In genomic region chr1:20846461-20847374, GRCh38 we compare ENCODE assay signal across 1 cellular context.
TF ChIP-seq lines count a peak whose summit lies in the region.

No MANE protein-coding gene starts in this region.

TF ChIP-seq in HEK293, 187 proteins besides CTCF, POLR2A, EP300 and RAD21 (continued from another document):
- TF ChIP-seq MZF1 (tag by site-specific recombination; IDR thresholded peaks at IDR 0.05; ENCODE audit: borderline replicate concordance) (no peak), ZNF585B (tag by site-specific recombination; IDR thresholded peaks at IDR 0.05) (no peak), ZNF10 (tag by site-specific recombination; IDR thresholded peaks at IDR 0.05) (no peak), ZNF248 (tag by site-specific recombination; IDR thresholded peaks at IDR 0.05) (no peak), KLF7 (tag by site-specific recombination; IDR thresholded peaks at IDR 0.05; ENCODE audit: borderline replicate concordance) (no peak), ZNF311 (tag by site-specific recombination; IDR thresholded peaks at IDR 0.05; ENCODE audit: borderline replicate concordance) (no peak), ZNF785 (tag by site-specific recombination; IDR thresholded peaks at IDR 0.05) (no peak), ZNF660 (tag by site-specific recombination; IDR thresholded peaks at IDR 0.05) (0 out of 2 replicates have a peak, but pooled peaks have one; percentile 40), ZNF26 (tag by site-specific recombination; IDR thresholded peaks at IDR 0.05) (no peak), AEBP2 (tag by site-specific recombination; IDR thresholded peaks at IDR 0.05; ENCODE audit: borderline replicate concordance) (no peak), GLI4 (tag by site-specific recombination; IDR thresholded peaks at IDR 0.05) (no peak), ZBTB20 (tag by site-specific recombination; IDR thresholded peaks at IDR 0.05) (no peak), ZNF146 (tag by site-specific recombination; IDR thresholded peaks at IDR 0.05) (no peak), ZNF335 (tag by site-specific recombination; conservative IDR thresholded peaks at IDR 0.05) (no peak), ZNF37A (tag by site-specific recombination; IDR thresholded peaks at IDR 0.05) (peak; percentile 35; the same call in 1 of the 2 replicates), ZNF76 (tag by site-specific recombination; IDR thresholded peaks at IDR 0.05; ENCODE audit: borderline replicate concordance, low read depth) (no peak), YY1 (tag by site-specific recombination; IDR thresholded peaks at IDR 0.05) (no peak), ZNF830 (tag by site-specific recombination; IDR thresholded peaks at IDR 0.05; ENCODE audit: low read depth) (peak; percentile 82), SCRT2 (tag by site-specific recombination; IDR thresholded peaks at IDR 0.05) (no peak), ZNF529 (tag by site-specific recombination; IDR thresholded peaks at IDR 0.05; ENCODE audit: insufficient replicate concordance) (no peak), ZNF394 (tag by site-specific recombination; IDR thresholded peaks at IDR 0.05; ENCODE audit: borderline replicate concordance) (no peak), ZBTB44 (tag by site-specific recombination; IDR thresholded peaks at IDR 0.05) (0 out of 2 replicates have a peak, but pooled peaks have one; percentile 25), ZNF18 (tag by site-specific recombination; IDR thresholded peaks at IDR 0.05) (no peak)
TF ChIP-seq in HEK293: peak in this region for 7.
